1 cellular context compared by ENCODE assay signal in genomic region chr1:53288247-53289049, GRCh38.
TF ChIP-seq lines count a peak whose summit lies in the region.

No MANE protein-coding gene starts in this region.

TF ChIP-seq in K562, 482 proteins besides CTCF, POLR2A, EP300 and RAD21:
- TF ChIP-seq KLF13 (tag; IDR thresholded peaks at IDR 0.05; ENCODE audit: borderline replicate concordance, low read depth) (peak; percentile 57; the same call in 1 of the 2 replicates), RFX1 (IDR thresholded peaks at IDR 0.05) (peak; percentile 48; the same call in 1 of the 2 replicates), TEAD4 (IDR thresholded peaks at IDR 0.05; ENCODE audit: low read length) (no peak), TEAD4 (CRISPR knock-in tag; IDR thresholded peaks at IDR 0.05; ENCODE audit: borderline replicate concordance) (no peak)
